Comparison of ENCODE assay signal across 8 cellular contexts in the genomic region with DNA sequence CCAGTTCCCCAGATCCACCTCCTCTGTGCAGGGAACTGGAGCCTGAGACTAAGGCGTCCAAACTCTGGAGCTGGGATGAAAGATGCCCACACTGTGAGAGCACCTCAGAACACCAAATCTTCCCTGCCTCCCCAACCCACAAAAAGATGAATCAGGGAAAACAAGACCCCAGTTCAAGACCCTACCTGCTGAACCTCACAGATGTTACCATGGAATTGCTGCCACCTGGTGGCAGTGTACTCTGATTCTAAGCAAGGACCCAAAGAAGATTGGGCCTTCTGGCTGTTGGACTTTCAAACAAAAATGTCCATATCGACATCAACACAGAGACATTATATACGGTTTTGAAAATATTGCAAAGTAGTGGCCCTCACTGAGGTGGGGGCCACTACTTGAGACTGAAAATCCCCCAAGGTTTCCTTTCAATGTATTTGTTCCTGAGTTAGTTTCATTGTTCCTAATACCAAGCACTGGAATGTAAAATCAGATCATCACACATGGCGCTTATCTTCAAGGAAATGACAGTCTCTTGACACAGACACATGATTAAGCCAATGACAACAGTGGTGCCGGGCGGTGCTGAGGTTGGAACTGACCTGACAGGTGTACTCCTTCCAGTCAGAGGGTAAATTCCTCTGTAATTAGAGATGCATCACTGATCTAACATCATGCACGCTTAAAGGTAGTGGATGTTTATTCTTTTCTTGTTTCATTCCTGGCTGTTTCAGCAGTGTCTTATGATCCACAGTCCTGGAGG.
A peak's percentile ranks its signal among the peaks of the same experiment; 100 is the strongest.
DNase-seq lines count a peak whose midpoint lies in the region; ATAC-seq and TF ChIP-seq lines count a peak whose summit lies in the region.

No MANE protein-coding gene starts in this region.

- H3K27me3 Mint-ChIP-seq in activated T-helper 1 cell treated with anti-CD3 and anti-CD28 coated beads, Interleukin-12 subunit alpha, Interleukin-12 subunit beta, Interleukin-2, Interleukin-4 antibody, amounts not matched to agents 30 ng/mL and 10 ng/mL and 1 ng/mL, durations not matched to agents 14 hours and 24 hours and 36 hours (ENCODE audit: insufficient read depth), result peaks cover 3% of the 10 kb centered on the region

- TF ChIP-seq CTCF in ascending aorta (IDR thresholded peaks at IDR 0.05), result no peak

- no peak overlapping the region for H3K27ac Mint-ChIP-seq in activated T-helper 1 cell treated with anti-CD3 and anti-CD28 coated beads, Interleukin-12 subunit alpha, Interleukin-12 subunit beta, Interleukin-2, Interleukin-4 antibody, amounts not matched to agents 30 ng/mL and 10 ng/mL and 1 ng/mL, durations not matched to agents 14 hours and 24 hours and 36 hours

- peak; percentile 19 for DNase-seq in activated CD4-positive, alpha-beta T cell treated with anti-CD3 and anti-CD28 coated beads for 48 hours
- DNase-seq in activated CD4-positive, alpha-beta T cell treated with anti-CD3 and anti-CD28 coated beads for 4 hours, result no peak
- DNase-seq in NCI-H526 treated with DMSO at 0.1 percent for 48 hours (lab: John Stamatoyannopoulos, UW) (peak; percentile 1), erythroblast (lab: John Stamatoyannopoulos, UW) (peak; percentile 5 to 35), ascending aorta (ENCODE audit: low spot score in 2 of 2) (no peak)
- peak; percentile 33 for DNase-seq in stimulated activated CD8-positive, alpha-beta memory T cell treated with anti-CD3 and anti-CD28 coated beads, Interleukin-4, amount 100 ng/mL, for 48 hours
- DNase-seq in activated T-helper 1 cell treated with anti-CD3 and anti-CD28 coated beads, Interleukin-12 subunit alpha, Interleukin-12 subunit beta, Interleukin-2, Interleukin-4 antibody, amounts not matched to agents 30 ng/mL and 10 ng/mL and 1 ng/mL, durations not matched to agents 14 hours and 24 hours and 36 hours (ENCODE audit: low spot score), result no peak

- intact Hi-C loops in activated T-helper 1 cell treated with anti-CD3 and anti-CD28 coated beads, Interleukin-12 subunit alpha, Interleukin-12 subunit beta, Interleukin-2, Interleukin-4 antibody, amounts not matched to agents 30 ng/mL and 10 ng/mL and 1 ng/mL, durations not matched to agents 14 hours and 24 hours and 36 hours (cut with micrococcal nuclease), result loop anchor here (1.0 kb wide), 1 partner anchor 125 kb away; no protein-coding TSS in a partner anchor
- intact Hi-C loops in ascending aorta (cut with DNase I), result no loop called here

- no peaks in the 10 kb centered on the region for H3K27me3 ChIP-seq in ascending aorta

- no peaks in the 10 kb centered on the region for H3K4me1 ChIP-seq in ascending aorta

- ATAC-seq in GM18517 (IDR thresholded peaks at IDR 0.05; ENCODE audit: unreplicated experiment), result no peak

- no peaks in the 10 kb centered on the region for H3K9me3 Mint-ChIP-seq in activated T-helper 1 cell treated with anti-CD3 and anti-CD28 coated beads, Interleukin-12 subunit alpha, Interleukin-12 subunit beta, Interleukin-2, Interleukin-4 antibody, amounts not matched to agents 30 ng/mL and 10 ng/mL and 1 ng/mL, durations not matched to agents 14 hours and 24 hours and 36 hours

- no peaks in the 10 kb centered on the region for H3K4me1 Mint-ChIP-seq in activated T-helper 1 cell treated with anti-CD3 and anti-CD28 coated beads, Interleukin-12 subunit alpha, Interleukin-12 subunit beta, Interleukin-2, Interleukin-4 antibody, amounts not matched to agents 30 ng/mL and 10 ng/mL and 1 ng/mL, durations not matched to agents 14 hours and 24 hours and 36 hours (ENCODE audit: low read depth)

- H3K4me3 ChIP-seq in ascending aorta, result no peak overlapping the region

- no peaks in the 10 kb centered on the region for H3K36me3 ChIP-seq in ascending aorta

- H3K27ac ChIP-seq in ascending aorta, result no peak overlapping the region

- no peaks in the 10 kb centered on the region for H3K36me3 Mint-ChIP-seq in activated T-helper 1 cell treated with anti-CD3 and anti-CD28 coated beads, Interleukin-12 subunit alpha, Interleukin-12 subunit beta, Interleukin-2, Interleukin-4 antibody, amounts not matched to agents 30 ng/mL and 10 ng/mL and 1 ng/mL, durations not matched to agents 14 hours and 24 hours and 36 hours (ENCODE audit: low read depth)

- H3K9me3 ChIP-seq in ascending aorta, result no peaks in the 10 kb centered on the region

- no peak for TF ChIP-seq POLR2A in erythroblast (IDR thresholded peaks at IDR 0.05; ENCODE audit: low read length)

- no peak overlapping the region for H3K4me3 Mint-ChIP-seq in activated T-helper 1 cell treated with anti-CD3 and anti-CD28 coated beads, Interleukin-12 subunit alpha, Interleukin-12 subunit beta, Interleukin-2, Interleukin-4 antibody, amounts not matched to agents 30 ng/mL and 10 ng/mL and 1 ng/mL, durations not matched to agents 14 hours and 24 hours and 36 hours

Comparison
In these comparisons a context has a peak if more than half of its experiments do, and no peak if none do; other contexts are left out.
1. DNase-seq: peak in activated CD4-positive, alpha-beta T cell treated with anti-CD3 and anti-CD28 coated beads for 48 hours (single experiment), NCI-H526 treated with DMSO at 0.1 percent for 48 hours (single experiment), erythroblast (2 of 2) and stimulated activated CD8-positive, alpha-beta memory T cell treated with anti-CD3 and anti-CD28 coated beads, Interleukin-4, amount 100 ng/mL, for 48 hours (single experiment); none in activated CD4-positive, alpha-beta T cell treated with anti-CD3 and anti-CD28 coated beads for 4 hours (0 of 2), activated T-helper 1 cell treated with anti-CD3 and anti-CD28 coated beads, Interleukin-12 subunit alpha, Interleukin-12 subunit beta, Interleukin-2, Interleukin-4 antibody, amounts not matched to agents 30 ng/mL and 10 ng/mL and 1 ng/mL, durations not matched to agents 14 hours and 24 hours and 36 hours (single experiment) and ascending aorta (0 of 2).